In genomic region chr10:3497581-3497980, GRCh38 we compare ENCODE assay signal across 27 cellular contexts.
A peak's percentile ranks its signal among the peaks of the same experiment; 100 is the strongest.
DNase-seq lines count a peak whose midpoint lies in the region; ATAC-seq, FAIRE-seq and TF ChIP-seq lines count a peak whose summit lies in the region.
"Had no signal": no experiment of that assay in that cellular context is flagged by ENCODE, and none has a peak within 500 bp of the region (broad histone marks: within the 10 kb centered on the region; RNA-seq: fewer than 3 reads in every experiment).

No MANE protein-coding gene starts in this region.

- ATAC-seq in A549 (no peak), IMR-90 (ENCODE audit: low read depth) (no peak)
- ATAC-seq: CD8-positive, alpha-beta T cell; GM12878 had no signal

- POLR2A ChIA-PET in A549 (lab: Yijun Ruan, JAX) (no interaction called here), IMR-90 (lab: Charles Lee; ENCODE audit: unreplicated experiment) (no interaction called here)
- POLR2A ChIA-PET in CD8-positive, alpha-beta memory T cell (lab: Charles Lee), result no interaction called here

- intact Hi-C loops in IMR-90 (cut with micrococcal nuclease), result no loop called here

- H3K27ac Mint-ChIP-seq in astrocyte (ENCODE audit: unreplicated experiment), result no peak overlapping the region
- no peak overlapping the region for H3K27ac Mint-ChIP-seq in CD8-positive, alpha-beta memory T cell
- H3K27ac Mint-ChIP-seq: B cell; CD4-positive, alpha-beta T cell; CD8-positive, alpha-beta T cell had no signal

- no peak for TF ChIP-seq EP300 in A549 (IDR thresholded peaks at IDR 0.05)

- no peak overlapping the region for H3K56ac ChIP-seq in IMR-90 (ENCODE audit: extremely low read depth, insufficient read depth, low read length)

- dilution Hi-C loops in IMR-90 (cut with HindIII; ENCODE audit: low sequenced_read_pairs, unreplicated experiment), result no loop called here

- no peaks in the 10 kb centered on the region for H3K27me3 ChIP-seq in IMR-90 (ENCODE audit: control insufficient read depth, insufficient read depth, low read length)
- H3K27me3 ChIP-seq in astrocyte (ENCODE audit: insufficient read depth, low read length), result no peaks in the 10 kb centered on the region
- H3K27me3 ChIP-seq in neuronal stem cell (ENCODE audit: control insufficient read depth in 3 of 3, insufficient read depth in 3 of 3, low read depth in 1 of 3, low read length in 3 of 3), result no peaks in the 10 kb centered on the region
- H3K27me3 ChIP-seq in CD8-positive, alpha-beta memory T cell (ENCODE audit: insufficient read depth, low read length, poor library complexity, severe bottlenecking), result no peaks in the 10 kb centered on the region
- no peaks in the 10 kb centered on the region for H3K27me3 ChIP-seq in trophoblast cell (ENCODE audit: insufficient read depth, low read length)
- H3K27me3 ChIP-seq: BLaER1 treated with 17β-estradiol and CSF1 and Interleukin-3, amounts not matched to agents 10 nM and 100 nM had no signal

- peaks cover 28% of the 10 kb centered on the region for H3K4me1 Mint-ChIP-seq in astrocyte (ENCODE audit: low read depth, unreplicated experiment)
- H3K4me1 Mint-ChIP-seq in CD8-positive, alpha-beta memory T cell, result no peaks in the 10 kb centered on the region
- H3K4me1 Mint-ChIP-seq: B cell had no signal

- FAIRE-seq in A549 (lab: Jason Lieb, UNC) (no peak), astrocyte (lab: Jason Lieb, UNC) (peak; percentile 37)
- FAIRE-seq: A204.1, GM12878, GM12892, GM18507, GM19239 had no signal

- no peak overlapping the region for H4K12ac ChIP-seq in trophoblast cell (ENCODE audit: low read depth, low read length)

- H3K9ac ChIP-seq in IMR-90 (ENCODE audit: low read depth, low read length) (no peak overlapping the region), astrocyte (ENCODE audit: low read length) (no peak overlapping the region), neuronal stem cell (ENCODE audit: low read depth, low read length, poor library complexity) (no peak overlapping the region), trophoblast cell (ENCODE audit: low read length) (no peak overlapping the region)
- H3K9ac ChIP-seq: BLaER1 treated with 17β-estradiol and CSF1 and Interleukin-3, amounts not matched to agents 10 nM and 100 nM had no signal

- peaks cover 8% of the 10 kb centered on the region; the same call in 1 of the 2 replicates for H3K9me1 ChIP-seq in IMR-90 (ENCODE audit: insufficient read depth, low read length)

- H3K9me3 Mint-ChIP-seq in astrocyte (ENCODE audit: unreplicated experiment), result peaks cover 5% of the 10 kb centered on the region
- H3K9me3 Mint-ChIP-seq in CD8-positive, alpha-beta memory T cell, result no peaks in the 10 kb centered on the region
- H3K9me3 Mint-ChIP-seq: CD4-positive, alpha-beta T cell; CD8-positive, alpha-beta T cell had no signal

- no peak overlapping the region for H3K14ac ChIP-seq in IMR-90 (replicated peaks; ENCODE audit: low read depth, low read length)
- no peak overlapping the region for H3K14ac ChIP-seq in neuronal stem cell (ENCODE audit: low read length)
- H3K14ac ChIP-seq in trophoblast cell (ENCODE audit: low read length), result no peak overlapping the region

- CTCF ChIA-PET in A549 (lab: Yijun Ruan, JAX), result no interaction called here
- CTCF ChIA-PET in IMR-90 (lab: Yijun Ruan, JAX), result no interaction called here
- CTCF ChIA-PET in CD8-positive, alpha-beta memory T cell (lab: Charles Lee), result no interaction called here

- no peak overlapping the region for H4K5ac ChIP-seq in IMR-90 (ENCODE audit: low read depth, low read length)

- no peak overlapping the region for H2BK15ac ChIP-seq in IMR-90 (ENCODE audit: low read depth, low read length)
- no peak overlapping the region for H2BK15ac ChIP-seq in neuronal stem cell (ENCODE audit: low read length)

- H3K36me3 ChIP-seq in IMR-90 (ENCODE audit: control insufficient read depth, insufficient read depth, low read length), result no peaks in the 10 kb centered on the region
- no peaks in the 10 kb centered on the region for H3K36me3 ChIP-seq in astrocyte (ENCODE audit: insufficient read depth, low read length)
- H3K36me3 ChIP-seq in neuronal stem cell (replicated peaks in 1 of 2; ENCODE audit: control insufficient read depth in 2 of 2, insufficient read depth in 2 of 2, low read length in 2 of 2), result no peaks in the 10 kb centered on the region
- no peaks in the 10 kb centered on the region for H3K36me3 ChIP-seq in CD8-positive, alpha-beta memory T cell (ENCODE audit: insufficient read depth, low read length)
- no peaks in the 10 kb centered on the region for H3K36me3 ChIP-seq in trophoblast cell (ENCODE audit: control insufficient read depth in 1 of 2, insufficient read depth in 2 of 2, low read length in 2 of 2)
- H3K36me3 ChIP-seq: BLaER1 treated with 17β-estradiol and CSF1 and Interleukin-3, amounts not matched to agents 10 nM and 100 nM had no signal

- H3K79me1 ChIP-seq in IMR-90 (ENCODE audit: low read depth in 1 of 2, low read length in 2 of 2) (no peaks in the 10 kb centered on the region), neuronal stem cell (ENCODE audit: low read depth, low read length) (no peaks in the 10 kb centered on the region), trophoblast cell (ENCODE audit: low read length) (peaks cover 20% of the 10 kb centered on the region)

- no peak for TF ChIP-seq RAD21 in A549 (conservative IDR thresholded peaks at IDR 0.05 in 1 of 2, IDR thresholded peaks at IDR 0.05 in 1 of 2)
- TF ChIP-seq RAD21 in IMR-90 (IDR thresholded peaks at IDR 0.05; ENCODE audit: low read length), result no peak

- no peak overlapping the region for H3K4me3 Mint-ChIP-seq in astrocyte (ENCODE audit: unreplicated experiment)
- no peak overlapping the region for H3K4me3 Mint-ChIP-seq in CD8-positive, alpha-beta memory T cell
- H3K4me3 Mint-ChIP-seq: B cell; CD4-positive, alpha-beta T cell; CD8-positive, alpha-beta T cell had no signal

- H3K36me3 Mint-ChIP-seq in astrocyte (ENCODE audit: low read depth, unreplicated experiment), result peaks cover 3% of the 10 kb centered on the region
- H3K36me3 Mint-ChIP-seq in CD8-positive, alpha-beta memory T cell, result peaks cover 0 to 2% (median 0%) of the 10 kb centered on the region in 3 donors
- H3K36me3 Mint-ChIP-seq: CD8-positive, alpha-beta T cell had no signal

- no peak overlapping the region for H2BK20ac ChIP-seq in IMR-90 (ENCODE audit: low read depth, low read length)

- WGBS in A549 (ENCODE audit: missing lambda C conversion rate), result 80% methylated on average over 7 of the region's 7 CpGs
- no CpG with 5 or more reads among the region's 7 CpGs for WGBS in IMR-90 (ENCODE audit: extremely low coverage in 2 of 2, insufficient read length in 1 of 2), 2 experiments
- WGBS in neuronal stem cell (ENCODE audit: extremely low coverage in 2 of 2, insufficient read length in 2 of 2, insufficient replicate concordance in 1 of 2), 2 donors, result no CpG with 5 or more reads among the region's 7 CpGs
- WGBS in trophoblast cell (ENCODE audit: extremely low coverage, insufficient coverage, insufficient read length), result no CpG with 5 or more reads among the region's 7 CpGs

- DNase-seq in A549 (ENCODE audit: low read depth in 1 of 2, low spot score in 1 of 2), result no peak
- DNase-seq in IMR-90, result no peak
- no peak for DNase-seq in astrocyte (ENCODE audit: low read depth)
- DNase-seq in neuronal stem cell (ENCODE audit: low spot score), result no peak
- no peak for DNase-seq in CD8-positive, alpha-beta memory T cell
- DNase-seq in HUDEP-2 (lab: John Stamatoyannopoulos, UW; ENCODE audit: unreplicated experiment in 76 of 76), result no peak
- no peak for DNase-seq in trophoblast cell
- DNase-seq: 8988T; AML-193; CD4-positive, alpha-beta T cell; CD8-positive, alpha-beta T cell; COR-L47; DMS 273 treated with DMSO at 0.1 percent for 48 hours; DMS153; DMS53; DMS79; DND-41; EL; GDM1 had no signal

- no peak overlapping the region for H2BK5ac ChIP-seq in IMR-90 (ENCODE audit: low read depth, low read length, poor library complexity, severe bottlenecking)
- H2BK5ac ChIP-seq in neuronal stem cell (ENCODE audit: low read length), result no peak overlapping the region
- no peak overlapping the region for H2BK5ac ChIP-seq in trophoblast cell (ENCODE audit: low read depth, low read length, poor library complexity)

- in situ Hi-C loops in IMR-90 (cut with MboI; ENCODE audit: low sequenced_read_pairs), result no loop called here

- H3K9me3 ChIP-seq in A549, result no peaks in the 10 kb centered on the region
- H3K9me3 ChIP-seq in IMR-90 (ENCODE audit: control insufficient read depth, insufficient read depth, low read length), result no peaks in the 10 kb centered on the region
- no peaks in the 10 kb centered on the region for H3K9me3 ChIP-seq in astrocyte (ENCODE audit: insufficient read depth, low read depth, low read length)
- no peaks in the 10 kb centered on the region for H3K9me3 ChIP-seq in neuronal stem cell (replicated peaks in 1 of 2; ENCODE audit: control insufficient read depth in 2 of 2, insufficient read depth in 1 of 2, low read depth in 1 of 2, low read length in 2 of 2)
- H3K9me3 ChIP-seq in CD8-positive, alpha-beta memory T cell (ENCODE audit: low read length), result no peaks in the 10 kb centered on the region
- no peaks in the 10 kb centered on the region for H3K9me3 ChIP-seq in trophoblast cell (ENCODE audit: insufficient read depth, low read depth, low read length)

- H2AK9ac ChIP-seq in IMR-90 (replicated peaks; ENCODE audit: low read depth, low read length, poor library complexity), result no peak overlapping the region

- TF ChIP-seq CTCF in A549 (IDR thresholded peaks at IDR 0.05), result no peak
- TF ChIP-seq CTCF in IMR-90 (conservative IDR thresholded peaks at IDR 0.05; ENCODE audit: low read depth, low read length), result no peak
- TF ChIP-seq CTCF in astrocyte (IDR thresholded peaks at IDR 0.05; ENCODE audit: insufficient read depth, low read depth, low read length), result no peak

- H2BK120ac ChIP-seq in IMR-90 (ENCODE audit: low read depth, low read length), result no peak overlapping the region
- no peak overlapping the region for H2BK120ac ChIP-seq in neuronal stem cell (ENCODE audit: low read depth, low read length)
- no peak overlapping the region for H2BK120ac ChIP-seq in trophoblast cell (ENCODE audit: insufficient read depth, low read length, poor library complexity)

- H2AK5ac ChIP-seq in IMR-90 (ENCODE audit: low read depth, low read length) (no peak overlapping the region), neuronal stem cell (ENCODE audit: low read depth, low read length) (no peak overlapping the region), trophoblast cell (ENCODE audit: low read length) (no peak overlapping the region)

- H3K4me1 ChIP-seq in A549 (peaks cover 29% of the 10 kb centered on the region), IMR-90 (ENCODE audit: control insufficient read depth, insufficient read depth, low read length) (peaks cover 2% of the 10 kb centered on the region), astrocyte (ENCODE audit: insufficient read depth, low read length) (peaks cover 19% of the 10 kb centered on the region), neuronal stem cell (ENCODE audit: control insufficient read depth in 2 of 2, insufficient read depth in 1 of 2, low read depth in 1 of 2, low read length in 2 of 2) (peaks cover 9 to 21% of the 10 kb centered on the region in 2 donors), trophoblast cell (ENCODE audit: control insufficient read depth in 1 of 2, insufficient read depth in 2 of 2, low read length in 2 of 2) (peaks cover 13 to 20% of the 10 kb centered on the region in 2 experiments)
- H3K4me1 ChIP-seq in CD8-positive, alpha-beta memory T cell (ENCODE audit: insufficient read depth, low read length), result no peaks in the 10 kb centered on the region

- no peak overlapping the region; a peak in 1 of 6 replicates for H3K27ac ChIP-seq in A549
- H3K27ac ChIP-seq in IMR-90 (ENCODE audit: insufficient read depth, low read length), result no peak overlapping the region
- H3K27ac ChIP-seq in astrocyte (ENCODE audit: low read depth, low read length), result no peak overlapping the region
- no peak overlapping the region for H3K27ac ChIP-seq in neuronal stem cell (replicated peaks; ENCODE audit: low read length)
- no peak overlapping the region for H3K27ac ChIP-seq in CD8-positive, alpha-beta memory T cell (ENCODE audit: low read depth, low read length)
- H3K27ac ChIP-seq in trophoblast cell (ENCODE audit: low read depth, low read length), result no peak overlapping the region
- H3K27ac ChIP-seq: BLaER1 treated with 17β-estradiol and CSF1 and Interleukin-3, amounts not matched to agents 10 nM and 100 nM; C4-2B had no signal

- H2AFZ ChIP-seq in IMR-90 (replicated peaks; ENCODE audit: low read length, poor library complexity) (no peak overlapping the region), astrocyte (ENCODE audit: low read depth, low read length) (no peak overlapping the region), neuronal stem cell (ENCODE audit: low read length) (peak overlapping the region; percentile 15), trophoblast cell (ENCODE audit: insufficient read depth, low read length, poor library complexity) (no peak overlapping the region)

- H4K20me1 ChIP-seq in IMR-90 (ENCODE audit: insufficient read depth, low read length) (no peaks in the 10 kb centered on the region), astrocyte (ENCODE audit: insufficient read depth, low read length) (no peaks in the 10 kb centered on the region)
- H4K20me1 ChIP-seq: BLaER1 treated with 17β-estradiol and CSF1 and Interleukin-3, amounts not matched to agents 10 nM and 100 nM had no signal

- no peaks in the 10 kb centered on the region for H3K27me3 Mint-ChIP-seq in astrocyte (ENCODE audit: low read depth, unreplicated experiment)
- peaks cover 12 to 52% of the 10 kb centered on the region in 2 donors for H3K27me3 Mint-ChIP-seq in CD8-positive, alpha-beta memory T cell

- H4K8ac ChIP-seq in IMR-90 (ENCODE audit: low read depth in 2 of 2, low read length in 2 of 2) (no peak overlapping the region), neuronal stem cell (ENCODE audit: low read depth, low read length) (no peak overlapping the region), trophoblast cell (ENCODE audit: low read depth, low read length) (no peak overlapping the region)

- H3K4ac ChIP-seq in IMR-90 (ENCODE audit: low read depth, low read length) (no peak overlapping the region), neuronal stem cell (ENCODE audit: low read length) (no peak overlapping the region), trophoblast cell (ENCODE audit: low read depth, low read length) (no peak overlapping the region)

- no peak overlapping the region for H2BK12ac ChIP-seq in neuronal stem cell (ENCODE audit: low read length)
- H2BK12ac ChIP-seq in trophoblast cell (ENCODE audit: low read length), result no peak overlapping the region

- H3K79me2 ChIP-seq in astrocyte (ENCODE audit: insufficient read depth, low read length) (no peaks in the 10 kb centered on the region), trophoblast cell (ENCODE audit: control insufficient read depth, insufficient read depth, low read length, poor library complexity) (no peaks in the 10 kb centered on the region)

- H3K18ac ChIP-seq in IMR-90 (ENCODE audit: low read depth, low read length) (no peak overlapping the region), neuronal stem cell (ENCODE audit: low read length) (no peak overlapping the region), trophoblast cell (ENCODE audit: low read length) (no peak overlapping the region)

- BruUV-seq in IMR-90 (replicated peaks; lab: Mats Ljungman, UMichigan), result no TSS peak

- TF ChIP-seq POLR2A in A549 (IDR thresholded peaks at IDR 0.05; ENCODE audit: low read length) (no peak), IMR-90 (IDR thresholded peaks at IDR 0.05; ENCODE audit: low read depth, low read length) (no peak)

- H3K23ac ChIP-seq in IMR-90 (ENCODE audit: low read depth, low read length) (no peak overlapping the region), neuronal stem cell (ENCODE audit: low read depth, low read length, poor library complexity) (no peak overlapping the region), trophoblast cell (ENCODE audit: low read length) (no peak overlapping the region)

- H4K91ac ChIP-seq in IMR-90 (ENCODE audit: insufficient read depth, low read depth, low read length) (no peak overlapping the region), neuronal stem cell (ENCODE audit: low read depth, low read length, poor library complexity) (no peak overlapping the region), trophoblast cell (ENCODE audit: low read depth, low read length) (no peak overlapping the region)

- H3K4me2 ChIP-seq in A549, result no peak overlapping the region
- no peak overlapping the region for H3K4me2 ChIP-seq in IMR-90 (ENCODE audit: low read depth, low read length)
- H3K4me2 ChIP-seq in astrocyte (ENCODE audit: low read length), result no peak overlapping the region
- no peak overlapping the region for H3K4me2 ChIP-seq in neuronal stem cell (ENCODE audit: insufficient read depth, low read length, poor library complexity, severe bottlenecking)
- no peak overlapping the region for H3K4me2 ChIP-seq in trophoblast cell (ENCODE audit: low read length)
- H3K4me2 ChIP-seq: BLaER1 treated with 17β-estradiol and CSF1 and Interleukin-3, amounts not matched to agents 10 nM and 100 nM had no signal

- H3K4me3 ChIP-seq in A549 (no peak overlapping the region), IMR-90 (ENCODE audit: insufficient read depth, low read depth, low read length) (no peak overlapping the region), astrocyte (ENCODE audit: insufficient read depth, low read depth, low read length) (no peak overlapping the region), neuronal stem cell (ENCODE audit: low read length in 2 of 2) (no peak overlapping the region), trophoblast cell (ENCODE audit: low read depth, low read length) (no peak overlapping the region)
- H3K4me3 ChIP-seq in CD8-positive, alpha-beta memory T cell (ENCODE audit: low read length), result no peak overlapping the region
- H3K4me3 ChIP-seq: BLaER1 treated with 17β-estradiol and CSF1 and Interleukin-3, amounts not matched to agents 10 nM and 100 nM; GM12878 had no signal
